15 cellular contexts compared by ENCODE assay signal in the genomic region with DNA sequence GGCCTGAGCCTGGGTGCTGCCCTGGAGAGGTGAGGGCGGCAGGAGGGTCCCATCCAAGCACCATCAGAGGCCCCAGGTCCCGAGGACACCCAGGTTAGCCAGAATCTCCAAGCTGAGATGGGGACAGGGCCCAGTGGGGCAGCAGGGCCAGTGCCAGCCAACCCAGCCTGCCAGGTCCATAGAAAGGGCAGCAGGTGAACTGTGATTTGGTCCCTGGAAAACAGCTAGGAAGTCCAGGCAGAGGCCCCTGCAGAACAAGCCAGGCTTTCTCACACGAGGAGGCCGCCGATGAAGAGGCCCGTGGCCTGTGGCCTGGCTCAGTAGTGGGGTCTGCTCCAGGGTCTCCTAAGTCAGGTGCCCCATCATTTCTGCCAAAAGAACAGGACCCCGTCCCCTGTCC. TPM values are rescaled to one million over a fixed set of nuclear protein-coding genes. Genes with fewer than 3 reads are reported as not detected.
DNase-seq lines count a peak whose midpoint lies in the region; ATAC-seq and TF ChIP-seq lines count a peak whose summit lies in the region.
"Had no signal": no experiment of that assay in that cellular context is flagged by ENCODE, and none has a peak within 500 bp of the region (broad histone marks: within the 10 kb centered on the region; RNA-seq: fewer than 3 reads in every experiment).

No MANE protein-coding gene starts in this region.

- H3K9me3 ChIP-seq in left ventricle myocardium inferior (replicated peaks) (no peaks in the 10 kb centered on the region), right atrium auricular region (no peaks in the 10 kb centered on the region), adipocyte (ENCODE audit: control insufficient read depth, low read length) (no peaks in the 10 kb centered on the region), upper lobe of right lung (no peaks in the 10 kb centered on the region)
- H3K9me3 ChIP-seq: esophagus muscularis mucosa had no signal

- H3K23ac ChIP-seq in mesendoderm (ENCODE audit: low read length): peak overlapping the region; percentile 24

- H3K27ac ChIP-seq in left ventricle myocardium inferior (replicated peaks) (no peak overlapping the region), right atrium auricular region (peak overlapping the region in 1 of 2 donors; percentile 84), mesendoderm (ENCODE audit: low read depth, low read length) (no peak overlapping the region), upper lobe of right lung (peak overlapping the region; percentile 92)
- H3K27ac ChIP-seq: esophagus muscularis mucosa had no signal

- TF ChIP-seq CTCF in left ventricle myocardium inferior (IDR thresholded peaks at IDR 0.05; ENCODE audit: borderline replicate concordance) (no peak), right atrium auricular region (IDR thresholded peaks at IDR 0.05) (no peak), upper lobe of right lung (IDR thresholded peaks at IDR 0.05) (no peak)

- H3K4me3 ChIP-seq in left ventricle myocardium inferior (peak overlapping the region; percentile 97), right atrium auricular region (peak overlapping the region in 1 of 2 donors; percentile 87), adipocyte (ENCODE audit: low read length) (peak overlapping the region; percentile 93), mesendoderm (ENCODE audit: low read length) (no peak overlapping the region), upper lobe of right lung (peak overlapping the region; percentile 93)

- no peak overlapping the region for H2BK120ac ChIP-seq in mesendoderm (ENCODE audit: low read depth, low read length)

- no peak overlapping the region for H2AK5ac ChIP-seq in mesendoderm (ENCODE audit: low read length)

- no peak overlapping the region for H4K8ac ChIP-seq in mesendoderm (ENCODE audit: low read depth, low read length)

- H2BK15ac ChIP-seq in mesendoderm (replicated peaks; ENCODE audit: low read depth): no peak overlapping the region

- H4K5ac ChIP-seq in mesendoderm (ENCODE audit: low read length): no peak overlapping the region

- H3K4me1 ChIP-seq in left ventricle myocardium inferior (peaks cover 86% of the 10 kb centered on the region), right atrium auricular region (peaks cover 0 to 75% of the 10 kb centered on the region in 2 donors), adipocyte (ENCODE audit: control insufficient read depth, insufficient read depth, low read length) (peaks cover 36% of the 10 kb centered on the region), mesendoderm (ENCODE audit: control insufficient read depth, low read depth, low read length) (no peaks in the 10 kb centered on the region), upper lobe of right lung (peaks cover 36% of the 10 kb centered on the region)

- no peak for DNase-seq in left ventricle myocardium inferior
- no peak for DNase-seq in right atrium auricular region (ENCODE audit: low spot score)
- no peak for DNase-seq in adipocyte (ENCODE audit: low read depth)
- no peak for DNase-seq in mesendoderm
- DNase-seq in upper lobe of right lung: no peak
- no peak for DNase-seq in COLO829 (ENCODE audit: low spot score)
- DNase-seq in GDM1 (lab: John Stamatoyannopoulos, UW): no peak
- DNase-seq in retina: no peak
- DNase-seq: activated naive CD4-positive, alpha-beta T cell treated with anti-CD3 and anti-CD28 coated beads, Interleukin-2, amount 50 U/mL, for 16 hours; dorsolateral prefrontal cortex; NCI-H1694 treated with DMSO at 0.1 percent for 48 hours; NCI-H345; NK-92 treated with Interleukin-12 subunit alpha and Interleukin-12 subunit beta, amount 100 ng/mL, for 24 hours had no signal

- no peaks in the 10 kb centered on the region for H3K27me3 ChIP-seq in left ventricle myocardium inferior (ENCODE audit: low read depth)
- H3K27me3 ChIP-seq in right atrium auricular region: no peaks in the 10 kb centered on the region
- H3K27me3 ChIP-seq in adipocyte (replicated peaks; ENCODE audit: control insufficient read depth, insufficient read depth, low read length): no peaks in the 10 kb centered on the region
- H3K27me3 ChIP-seq in mesendoderm (ENCODE audit: insufficient read depth, low read length, poor library complexity): no peaks in the 10 kb centered on the region
- no peaks in the 10 kb centered on the region for H3K27me3 ChIP-seq in upper lobe of right lung
- H3K27me3 ChIP-seq: esophagus muscularis mucosa had no signal

- no peak overlapping the region for H3K18ac ChIP-seq in mesendoderm (ENCODE audit: low read length)

- intact Hi-C loops in left ventricle myocardium inferior (cut with micrococcal nuclease): no loop called here
- intact Hi-C loops in upper lobe of right lung (cut with DNase I): no loop called here

- H3K9ac ChIP-seq in adipocyte (ENCODE audit: low read length) (peak overlapping the region; percentile 96), mesendoderm (ENCODE audit: low read length) (no peak overlapping the region)

- H3K56ac ChIP-seq in mesendoderm (ENCODE audit: low read length): no peak overlapping the region

- WGBS in mesendoderm (ENCODE audit: extremely low coverage, insufficient coverage, low lambda C conversion rate): no CpG with 5 or more reads among the region's 7 CpGs

- H3K4ac ChIP-seq in mesendoderm (ENCODE audit: low read depth, low read length): no peak overlapping the region

- no peaks in the 10 kb centered on the region for H3K79me1 ChIP-seq in mesendoderm (ENCODE audit: low read length)

- ATAC-seq in upper lobe of right lung: no peak
- ATAC-seq: left colon had no signal

- H2BK5ac ChIP-seq in mesendoderm (ENCODE audit: low read length): no peak overlapping the region

- no peaks in the 10 kb centered on the region for H3K79me2 ChIP-seq in mesendoderm (ENCODE audit: control insufficient read depth, insufficient read depth, low read length)

- H3K36me3 ChIP-seq in left ventricle myocardium inferior: no peaks in the 10 kb centered on the region
- no peaks in the 10 kb centered on the region for H3K36me3 ChIP-seq in right atrium auricular region
- H3K36me3 ChIP-seq in adipocyte (ENCODE audit: control insufficient read depth, insufficient read depth, low read length, severe bottlenecking): peaks cover 12% of the 10 kb centered on the region
- H3K36me3 ChIP-seq in mesendoderm (ENCODE audit: control insufficient read depth, insufficient read depth, low read length): no peaks in the 10 kb centered on the region
- no peaks in the 10 kb centered on the region for H3K36me3 ChIP-seq in upper lobe of right lung

- H3K4me2 ChIP-seq in mesendoderm (ENCODE audit: low read length): no peak overlapping the region

RNA-seq across cellular contexts. Expression of gene AGPAT2, which starts 2.0 kb away (rescaled TPM):
- total RNA-seq in left ventricle myocardium inferior (48.8 TPM), right atrium auricular region (10 to 100 TPM; 71.9 to 81.9 TPM), upper lobe of right lung (117 TPM)
- polyA plus RNA-seq in mesendoderm (2013, experiment 1 of 2): 14.1 TPM
- 14.3 TPM for polyA plus RNA-seq in mesendoderm (2013, experiment 2 of 2)

RNA-seq across cellular contexts. Expression of gene EGFL7, which starts 22.5 kb away (rescaled TPM):
- total RNA-seq in left ventricle myocardium inferior (81.5 TPM), right atrium auricular region (100 to 1,000 TPM; 114 to 120 TPM), upper lobe of right lung (302 TPM)
- polyA plus RNA-seq in mesendoderm (2013, experiment 1 of 2): 14.0 TPM
- polyA plus RNA-seq in mesendoderm (2013, experiment 2 of 2): 13.6 TPM

RNA-seq across cellular contexts. Expression of gene DIPK1B, which starts 27.2 kb away (rescaled TPM):
- total RNA-seq in left ventricle myocardium inferior (21.4 TPM), right atrium auricular region (10 to 100 TPM; 45.1 to 45.7 TPM), upper lobe of right lung (17.7 TPM)
- 17.8 TPM for polyA plus RNA-seq in mesendoderm (2013, experiment 1 of 2)
- 18.1 TPM for polyA plus RNA-seq in mesendoderm (2013, experiment 2 of 2)

RNA-seq across cellular contexts. Expression of gene LCN10, which starts 57.5 kb away (rescaled TPM):
- total RNA-seq in left ventricle myocardium inferior: 9.6 TPM
- 1 to 10 TPM; 4.5 to 8.8 TPM for total RNA-seq in right atrium auricular region
- 0.27 TPM for polyA plus RNA-seq in mesendoderm (2013, experiment 1 of 2)
- polyA plus RNA-seq in mesendoderm (2013, experiment 2 of 2): 0.59 TPM
- total RNA-seq in upper lobe of right lung: 11.2 TPM
